8 cellular contexts compared by ENCODE assay signal in genomic region chr10:68332259-68333057, GRCh38. TPM values are rescaled to one million over a fixed set of nuclear protein-coding genes. Genes with fewer than 3 reads are reported as not detected.
DNase-seq lines count a peak whose midpoint lies in the region; ATAC-seq and TF ChIP-seq lines count a peak whose summit lies in the region.

TSS of gene PBLD (minus strand) at chr10:68332928. CDS start at chr10:68306844, 26,084 bp downstream.

- TF ChIP-seq CTCF in LNCAP (IDR thresholded peaks at IDR 0.05), result peak; percentile 51

- DNase-seq in DMS53 treated with DMSO at 0.1 percent for 48 hours (lab: John Stamatoyannopoulos, UW; ENCODE audit: unreplicated experiment), result peak; percentile 57
- peak; percentile 4 to 28 for DNase-seq in SHP77 (lab: John Stamatoyannopoulos, UW)
- DNase-seq in activated naive CD4-positive, alpha-beta T cell treated with anti-CD3 and anti-CD28 coated beads, Interleukin-2, amount 50 U/mL, for 16 hours, result peak; percentile 66
- peak; percentile 81 for DNase-seq in glomerular visceral epithelial cell (ENCODE audit: extremely low spot score)
- peak; percentile 62 for DNase-seq in occipital lobe (lab: John Stamatoyannopoulos, UW)
- peak; percentile 87 for DNase-seq in superior temporal gyrus (ENCODE audit: extremely low spot score)

- ATAC-seq in GM21825 (IDR thresholded peaks at IDR 0.05; ENCODE audit: unreplicated experiment), result peak; percentile 23

RNA-seq across cellular contexts. Expression of gene PBLD, which starts in this region (rescaled TPM):
- total RNA-seq in occipital lobe, result 7.0 TPM

Comparison
In these comparisons a context has a peak if more than half of its experiments do, and no peak if none do; other contexts are left out.
1. Peak in every context shown above with its lines: DNase-seq and ATAC-seq.
2. DNase-seq: peak in every context shown above with its lines; median percentile 87 in superior temporal gyrus; 81 in glomerular visceral epithelial cell; 66 in activated naive CD4-positive, alpha-beta T cell treated with anti-CD3 and anti-CD28 coated beads, Interleukin-2, amount 50 U/mL, for 16 hours; 62 in occipital lobe; 57 in DMS53 treated with DMSO at 0.1 percent for 48 hours; 16 in SHP77.